In genomic region chr9:92669890-92670708, GRCh38 we compare ENCODE assay signal across 8 cellular contexts. TPM values are rescaled to one million over a fixed set of nuclear protein-coding genes. Genes with fewer than 3 reads are reported as not detected.
A peak's percentile ranks its signal among the peaks of the same experiment; 100 is the strongest.
DNase-seq lines count a peak whose midpoint lies in the region; ATAC-seq, FAIRE-seq and TF ChIP-seq lines count a peak whose summit lies in the region.

Gene IPPK (minus strand): TSS chr9:92670131. CDS start chr9:92669988, 143 bp downstream.

- no peaks in the 10 kb centered on the region for H3K9me2 ChIP-seq in OCI-LY7 (ENCODE audit: insufficient read depth, low read length)

- TF ChIP-seq RAD21 in IMR-90 (IDR thresholded peaks at IDR 0.05; ENCODE audit: low read length), result no peak

- peak within 1 kb of the TSS; percentile 85 for H3K27ac ChIP-seq in IMR-90 (ENCODE audit: insufficient read depth, low read length)
- peak within 1 kb of the TSS; percentile 34 for H3K27ac ChIP-seq in OCI-LY7 (ENCODE audit: low read depth, low read length, poor library complexity, severe bottlenecking)
- H3K27ac ChIP-seq in endothelial cell of umbilical vein (ENCODE audit: insufficient read depth, low read depth, low read length), result peak within 1 kb of the TSS; percentile 97

- CTCF ChIA-PET in IMR-90 (lab: Yijun Ruan, JAX) (no interaction called here), OCI-LY7 (lab: Charles Lee; ENCODE audit: unreplicated experiment) (interaction anchor here (0.9 kb wide), 1 partner anchor 59 kb away, joined by 5 read pairs; no protein-coding TSS in a partner anchor), endothelial cell of umbilical vein (lab: Charles Lee) (interaction anchor here (0.8 to 2.0 kb wide), 6 partner anchors 15 to 121 kb away, joined by 3 to 12 read pairs (median 4); no protein-coding TSS in a partner anchor)

- intact Hi-C loops in IMR-90 (cut with micrococcal nuclease), result loop anchor here (1.0 kb wide), 1 partner anchor 120 kb away; no protein-coding TSS in a partner anchor
- intact Hi-C loops in OCI-LY7 (cut with micrococcal nuclease; ENCODE audit: unreplicated experiment), result loop anchor here (1.0 to 2.0 kb wide), 2 partner anchors 47 to 95 kb away; no protein-coding TSS in a partner anchor
- intact Hi-C loops in endothelial cell of umbilical vein (cut with micrococcal nuclease), result loop anchor here (1.0 to 10.0 kb wide), 6 partner anchors 17 to 425 kb away; partner anchors contain the start of genes CARD19, CENPP, NOL8 and ZNF484

- POLR2A ChIA-PET in IMR-90 (lab: Charles Lee; ENCODE audit: unreplicated experiment), result no interaction called here
- POLR2A ChIA-PET in OCI-LY7 (lab: Charles Lee), result interaction anchor here (0.6 to 1.9 kb wide), 9 partner anchors 11 to 348 kb away, joined by 3 to 8 read pairs (median 5); no protein-coding TSS in a partner anchor
- POLR2A ChIA-PET in endothelial cell of umbilical vein (lab: Charles Lee), result interaction anchor here (0.9 to 2.1 kb wide), 4 partner anchors 94 to 523 kb away, joined by 3 to 6 read pairs (median 3); partner anchors contain the start of genes BICD2, CARD19 and CENPP

- H2BK120ac ChIP-seq in IMR-90 (ENCODE audit: low read depth, low read length), result peak within 1 kb of the TSS; percentile 72

- peak within 1 kb of the TSS; percentile 38; the same call in 1 of the 3 replicates for H2BK15ac ChIP-seq in IMR-90 (ENCODE audit: low read depth, low read length)

- H4K91ac ChIP-seq in IMR-90 (ENCODE audit: insufficient read depth, low read depth, low read length), result peak within 1 kb of the TSS; percentile 94

- H4K8ac ChIP-seq in IMR-90 (ENCODE audit: low read depth in 2 of 2, low read length in 2 of 2), result peak within 1 kb of the TSS; percentile 99 to 100

- H2AK9ac ChIP-seq in IMR-90 (replicated peaks; ENCODE audit: low read depth, low read length, poor library complexity), result peak within 1 kb of the TSS; percentile 99

- H4K5ac ChIP-seq in IMR-90 (ENCODE audit: low read depth, low read length), result peak within 1 kb of the TSS; percentile 70

- peak within 1 kb of the TSS; percentile 99 for H3K23ac ChIP-seq in IMR-90 (ENCODE audit: low read depth, low read length)

- H3K9me3 ChIP-seq in IMR-90 (ENCODE audit: control insufficient read depth, insufficient read depth, low read length), result no peaks in the 10 kb centered on the region
- no peaks in the 10 kb centered on the region for H3K9me3 ChIP-seq in OCI-LY7 (ENCODE audit: low read length)
- no peaks in the 10 kb centered on the region for H3K9me3 ChIP-seq in endothelial cell of umbilical vein (replicated peaks; ENCODE audit: control insufficient read depth, insufficient read depth, low read length)

- ATAC-seq in GM21529 (IDR thresholded peaks at IDR 0.05; ENCODE audit: unreplicated experiment) (peak; percentile 91), IMR-90 (ENCODE audit: low read depth) (peak; percentile 91)

- peak; percentile 95 for FAIRE-seq in endothelial cell of umbilical vein (lab: Jason Lieb, UNC)

- H2AK5ac ChIP-seq in IMR-90 (ENCODE audit: low read depth, low read length), result peak within 1 kb of the TSS; percentile 90

- H3K18ac ChIP-seq in IMR-90 (ENCODE audit: low read depth, low read length), result peak within 1 kb of the TSS; percentile 40

- no peaks in the 10 kb centered on the region for H3K27me3 ChIP-seq in IMR-90 (ENCODE audit: control insufficient read depth, insufficient read depth, low read length)
- H3K27me3 ChIP-seq in endothelial cell of umbilical vein (ENCODE audit: control insufficient read depth in 2 of 2, insufficient read depth in 2 of 2, low read length in 2 of 2), result no peaks in the 10 kb centered on the region

- WGBS in IMR-90 (ENCODE audit: extremely low coverage in 2 of 2, insufficient read length in 1 of 2), 2 experiments, result 1% methylated on average over 25 of the region's 75 CpGs; no CpG with 5 or more reads in 1 of the 2 experiments

- DNase-seq in DMS114 treated with DMSO at 0.1 percent for 48 hours (lab: John Stamatoyannopoulos, UW; ENCODE audit: unreplicated experiment) (peak; percentile 91), IMR-90 (peak; percentile 99), OCI-LY7 (ENCODE audit: low spot score) (peak; percentile 100), activated T-cell treated with anti-CD3 and anti-CD28 coated beads for 24 hours (ENCODE audit: low read depth) (peak; percentile 98), endothelial cell of umbilical vein (ENCODE audit: low read depth, low spot score) (peak; percentile 98), midbrain (lab: John Stamatoyannopoulos, UW) (peak; percentile 98)
- peak; percentile 99 for DNase-seq in stimulated activated CD8-positive, alpha-beta memory T cell treated with anti-CD3 and anti-CD28 coated beads, Interleukin-15, amount 100 ng/mL, for 48 hours (ENCODE audit: low read depth in 2 of 2)

- H3K9ac ChIP-seq in IMR-90 (ENCODE audit: low read depth, low read length) (peak within 1 kb of the TSS; percentile 91), endothelial cell of umbilical vein (replicated peaks; ENCODE audit: extremely low read depth, insufficient read depth, low read length) (peak within 1 kb of the TSS; percentile 97)

- dilution Hi-C loops in IMR-90 (cut with HindIII; ENCODE audit: low sequenced_read_pairs, unreplicated experiment), result no loop called here
- dilution Hi-C loops in endothelial cell of umbilical vein (cut with MboI; ENCODE audit: extremely low pct_ligation_motif_present, low sequenced_read_pairs), result no loop called here

- H3K4ac ChIP-seq in IMR-90 (ENCODE audit: low read depth, low read length), result peak within 1 kb of the TSS; percentile 98

- H3K36me3 ChIP-seq in IMR-90 (ENCODE audit: control insufficient read depth, insufficient read depth, low read length), result peaks cover 6% of the 10 kb centered on the region
- H3K36me3 ChIP-seq in OCI-LY7 (ENCODE audit: insufficient read depth, low read length), result peaks cover 17% of the 10 kb centered on the region; the same call in 1 of the 2 replicates
- peaks cover 0 to 4% of the 10 kb centered on the region in 2 experiments for H3K36me3 ChIP-seq in endothelial cell of umbilical vein (ENCODE audit: control insufficient read depth in 2 of 2, extremely low read depth in 1 of 2, insufficient read depth in 2 of 2, low read length in 2 of 2)

- in situ Hi-C loops in IMR-90 (cut with MboI; ENCODE audit: low sequenced_read_pairs), result no loop called here

- H3K79me2 ChIP-seq in OCI-LY7 (ENCODE audit: insufficient read depth, low read depth, low read length) (peaks cover 34% of the 10 kb centered on the region; the same call in 1 of the 2 replicates), endothelial cell of umbilical vein (ENCODE audit: control insufficient read depth, insufficient read depth, low read length) (peaks cover 46% of the 10 kb centered on the region)

- H3K4me1 ChIP-seq in IMR-90 (ENCODE audit: control insufficient read depth, insufficient read depth, low read length) (peaks cover 8% of the 10 kb centered on the region), OCI-LY7 (ENCODE audit: insufficient read depth, low read length, poor library complexity, severe bottlenecking) (peaks cover 17% of the 10 kb centered on the region), endothelial cell of umbilical vein (ENCODE audit: control insufficient read depth, extremely low read depth, insufficient read depth, low read length) (peaks cover 16% of the 10 kb centered on the region)

- TF ChIP-seq CTCF in IMR-90 (conservative IDR thresholded peaks at IDR 0.05; ENCODE audit: low read depth, low read length), result no peak
- TF ChIP-seq CTCF in OCI-LY7 (conservative IDR thresholded peaks at IDR 0.05; ENCODE audit: low read length), result no peak
- TF ChIP-seq CTCF in endothelial cell of umbilical vein (IDR thresholded peaks at IDR 0.05; ENCODE audit: extremely low read depth in 1 of 2, insufficient read depth in 1 of 2, low read depth in 1 of 2, low read length in 2 of 2), result no peak

- peak within 1 kb of the TSS; percentile 99 for H3K56ac ChIP-seq in IMR-90 (ENCODE audit: extremely low read depth, insufficient read depth, low read length)

- peak; percentile 90 for TF ChIP-seq POLR2A in IMR-90 (IDR thresholded peaks at IDR 0.05; ENCODE audit: low read depth, low read length)
- TF ChIP-seq POLR2A in endothelial cell of umbilical vein (IDR thresholded peaks at IDR 0.05; ENCODE audit: low read depth, low read length), result peak; percentile 88

- peak within 1 kb of the TSS; percentile 100 for H3K14ac ChIP-seq in IMR-90 (replicated peaks; ENCODE audit: low read depth, low read length)

- BruUV-seq in IMR-90 (replicated peaks; lab: Mats Ljungman, UMichigan) (TSS peak; percentile 86), OCI-LY7 (replicated peaks; lab: Mats Ljungman, UMichigan) (no TSS peak), endothelial cell of umbilical vein (replicated peaks; lab: Mats Ljungman, UMichigan) (TSS peak; percentile 91)

- H2AFZ ChIP-seq in IMR-90 (replicated peaks; ENCODE audit: low read length, poor library complexity) (peak within 1 kb of the TSS; percentile 99), OCI-LY7 (ENCODE audit: low read length) (peak within 1 kb of the TSS; percentile 75), endothelial cell of umbilical vein (ENCODE audit: low read depth, low read length) (peak within 1 kb of the TSS; percentile 29)

- H2BK5ac ChIP-seq in IMR-90 (ENCODE audit: low read depth, low read length, poor library complexity, severe bottlenecking), result peak within 1 kb of the TSS; percentile 91

- peak within 1 kb of the TSS; percentile 14 for H2BK20ac ChIP-seq in IMR-90 (ENCODE audit: low read depth, low read length)

- H3K9me1 ChIP-seq in IMR-90 (ENCODE audit: insufficient read depth, low read length), result peaks cover 6% of the 10 kb centered on the region
- no peaks in the 10 kb centered on the region for H3K9me1 ChIP-seq in endothelial cell of umbilical vein (replicated peaks; ENCODE audit: control insufficient read depth, extremely low read depth, insufficient read depth, low read length)

- H3K79me1 ChIP-seq in IMR-90 (ENCODE audit: low read depth in 1 of 2, low read length in 2 of 2), result peaks cover 25 to 62% of the 10 kb centered on the region in 2 experiments

- H4K20me1 ChIP-seq in IMR-90 (ENCODE audit: insufficient read depth, low read length) (peaks cover 27% of the 10 kb centered on the region), OCI-LY7 (ENCODE audit: insufficient read depth, low read length) (peaks cover 6% of the 10 kb centered on the region; the same call in 1 of the 2 replicates), endothelial cell of umbilical vein (replicated peaks; ENCODE audit: control insufficient read depth, extremely low read depth, insufficient read depth, low read length) (peaks cover 4% of the 10 kb centered on the region)

- peak within 1 kb of the TSS; percentile 79 for H3K4me3 ChIP-seq in IMR-90 (ENCODE audit: insufficient read depth, low read depth, low read length)
- H3K4me3 ChIP-seq in OCI-LY7 (ENCODE audit: low read depth, low read length, poor library complexity, severe bottlenecking), result peak within 1 kb of the TSS; percentile 77
- H3K4me3 ChIP-seq in endothelial cell of umbilical vein (replicated peaks in 1 of 3; ENCODE audit: insufficient read depth in 1 of 3, low read depth in 1 of 3, low read length in 3 of 3), result peak within 1 kb of the TSS; percentile 50 to 83 (median 77)

- H3K4me2 ChIP-seq in IMR-90 (ENCODE audit: low read depth, low read length), result peak within 1 kb of the TSS; percentile 88
- H3K4me2 ChIP-seq in OCI-LY7 (ENCODE audit: low read length), result peak within 1 kb of the TSS; percentile 85
- peak within 1 kb of the TSS; percentile 69 for H3K4me2 ChIP-seq in endothelial cell of umbilical vein (ENCODE audit: insufficient read depth, low read length)

RNA-seq across cellular contexts. Expression of gene IPPK, which starts in this region (rescaled TPM):
- total RNA-seq in IMR-90 (2012; rRNA removed) (25.1 and 27.5 TPM in 2 replicates), OCI-LY7 (2022) (10.3 and 12.0 TPM in 2 replicates), endothelial cell of umbilical vein (12.5 and 14.0 TPM in 2 replicates)
- polyA plus RNA-seq in IMR-90 (2012; rRNA removed) (25.3 and 26.8 TPM in 2 replicates), endothelial cell of umbilical vein (26.6 and 28.0 TPM in 2 replicates)
- 12.5 and 13.1 TPM in 2 replicates for polyA plus RNA-seq in IMR-90 (2012; cell fraction: cytosol; rRNA removed)
- polyA plus RNA-seq in IMR-90 (2012; cell fraction: nucleus; rRNA removed; ENCODE audit: low replicate concordance), result 40.6 and 52.6 TPM in 2 replicates
- 12.6 and 12.7 TPM in 2 replicates for total RNA-seq in OCI-LY7 (2014; rRNA removed; shearing (Covaris generic))
- 21.6 and 26.3 TPM in 2 replicates for polyA plus RNA-seq in endothelial cell of umbilical vein (2011; cell fraction: cytosol; rRNA removed)
- polyA plus RNA-seq in endothelial cell of umbilical vein (2011; cell fraction: nucleus; rRNA removed), result 58.5 and 61.1 TPM in 2 replicates
- polyA plus RNA-seq in endothelial cell of umbilical vein (2012), result 17.4 and 20.9 TPM in 2 replicates
- polyA minus RNA-seq in endothelial cell of umbilical vein, result 50.1 and 70.1 TPM in 2 replicates
- polyA minus RNA-seq in endothelial cell of umbilical vein (2011; cell fraction: cytosol; rRNA and poly(A)+ RNA removed), result 10.3 TPM
- polyA minus RNA-seq in endothelial cell of umbilical vein (2011; cell fraction: nucleus; rRNA and poly(A)+ RNA removed), result 15.4 and 26.9 TPM in 2 replicates

Comparison
In these comparisons a context has a peak if more than half of its experiments do, and no peak if none do; other contexts are left out.
1. Peak in every context shown above with its lines: DNase-seq, ATAC-seq, H3K4me3 ChIP-seq and H3K27ac ChIP-seq.
2. H2AFZ ChIP-seq: peak in every context shown above with its lines; median percentile 99 in IMR-90; 75 in OCI-LY7; 29 in endothelial cell of umbilical vein.
3. H3K27ac ChIP-seq: peak in every context shown above with its lines; median percentile 97 in endothelial cell of umbilical vein; 85 in IMR-90; 34 in OCI-LY7.